12 cellular contexts compared by ENCODE assay signal in genomic region chr1:61158592-61158991, GRCh38.
"Had no signal": no experiment of that assay in that cellular context is flagged by ENCODE, and none has a peak within 500 bp of the region (broad histone marks: within the 10 kb centered on the region; RNA-seq: fewer than 3 reads in every experiment).

No MANE protein-coding gene starts in this region.

- ATAC-seq: gastroesophageal sphincter had no signal

- H3K27me3 ChIP-seq: gastroesophageal sphincter, suprapubic skin had no signal

- H3K9me3 ChIP-seq: gastroesophageal sphincter, suprapubic skin had no signal

- DNase-seq: activated CD4-positive, alpha-beta memory T cell treated with anti-CD3 and anti-CD28 coated beads for 36 hours; activated CD4-positive, CD25-positive, alpha-beta regulatory T cell treated with anti-CD3 and anti-CD28 coated beads, Interleukin-2, amount 50 U/mL, for 72 hours; activated CD8-positive, alpha-beta memory T cell treated with anti-CD3 and anti-CD28 coated beads, Interleukin-2, amount 50 U/mL, for 4 hours; activated T-cell treated with anti-CD3 and anti-CD28 coated beads, Interleukin-2, amount 50 U/mL, for 72 hours; cortex of kidney; effector memory CD4-positive, alpha-beta T cell; hippocampal formation; stimulated activated naive CD4-positive, alpha-beta T cell had no signal

- H3K36me3 ChIP-seq: gastroesophageal sphincter, suprapubic skin had no signal

- H3K4me3 ChIP-seq: gastroesophageal sphincter, smooth muscle cell, suprapubic skin had no signal

- H3K27ac ChIP-seq: epithelial cell of prostate, suprapubic skin had no signal
